In the genomic region with DNA sequence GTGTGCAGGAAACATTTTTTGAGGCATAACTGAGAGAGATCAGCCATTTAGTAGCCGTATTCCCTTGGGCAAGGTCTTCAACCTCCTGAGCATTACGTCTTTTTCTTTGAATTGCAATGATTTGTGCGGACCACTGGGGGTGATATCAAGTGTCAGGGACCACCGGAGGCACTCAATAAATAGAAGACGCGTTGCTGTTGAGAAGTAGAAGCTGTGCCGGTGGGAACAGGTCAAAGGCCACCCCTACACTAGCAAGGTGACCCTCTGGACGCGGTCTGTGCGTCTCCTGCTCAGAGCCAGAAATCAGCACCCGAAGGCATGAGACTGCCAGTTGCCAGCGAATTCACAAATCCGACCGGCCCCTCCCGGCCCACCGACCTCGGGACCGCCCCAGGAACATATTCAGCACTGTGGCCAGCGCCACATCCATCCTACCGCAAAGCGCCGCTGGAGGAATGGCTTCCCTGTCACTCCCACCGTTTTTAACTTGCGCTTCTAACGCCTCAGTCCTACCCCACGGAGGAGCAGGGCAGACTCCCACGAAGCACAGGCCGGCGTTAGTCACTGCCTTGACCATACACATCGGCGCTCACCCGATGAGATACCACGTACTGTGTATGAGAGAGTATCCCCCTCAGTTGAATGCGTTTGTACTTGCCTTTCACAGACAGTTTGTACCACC, we compare ENCODE assay signal across 10 cellular contexts. TPM values are rescaled to one million over a fixed set of nuclear protein-coding genes. Genes with fewer than 3 reads are reported as not detected.
A peak's percentile ranks its signal among the peaks of the same experiment; 100 is the strongest.
DNase-seq lines count a peak whose midpoint lies in the region; ATAC-seq, FAIRE-seq and TF ChIP-seq lines count a peak whose summit lies in the region.
"Had no signal": no experiment of that assay in that cellular context is flagged by ENCODE, and none has a peak within 500 bp of the region (broad histone marks: within the 10 kb centered on the region; RNA-seq: fewer than 3 reads in every experiment).

No MANE protein-coding gene starts in this region.

- TF ChIP-seq POLR2A in endothelial cell of umbilical vein (IDR thresholded peaks at IDR 0.05; ENCODE audit: low read depth, low read length) (no peak), tibial nerve (IDR thresholded peaks at IDR 0.05) (no peak)

- CTCF ChIA-PET in endothelial cell of umbilical vein (lab: Charles Lee), result interaction anchor here (2.6 kb wide), 1 partner anchor 11 kb away, joined by 6 read pairs; no protein-coding TSS in a partner anchor
- CTCF ChIA-PET in naive thymus-derived CD4-positive, alpha-beta T cell (lab: Charles Lee), result no interaction called here

- no TSS peak for BruUV-seq in endothelial cell of umbilical vein (replicated peaks; lab: Mats Ljungman, UMichigan)

- H3K9me3 ChIP-seq in MG63 (peaks cover 2% of the 10 kb centered on the region), endothelial cell of umbilical vein (replicated peaks; ENCODE audit: control insufficient read depth, insufficient read depth, low read length) (no peaks in the 10 kb centered on the region), tibial nerve (no peaks in the 10 kb centered on the region)
- H3K9me3 ChIP-seq in naive thymus-derived CD4-positive, alpha-beta T cell (ENCODE audit: control insufficient read depth in 2 of 3, low read length in 3 of 3), result no peaks in the 10 kb centered on the region

- DNase-seq in Daoy (ENCODE audit: low read depth) (peak; percentile 37), MG63 (peak; percentile 37), endothelial cell of umbilical vein (ENCODE audit: low read depth, low spot score) (peak; percentile 46), occipital lobe (lab: John Stamatoyannopoulos, UW) (no peak), tibial nerve (ENCODE audit: low spot score in 2 of 2) (no peak), DMS79 (lab: John Stamatoyannopoulos, UW) (no peak)
- DNase-seq in naive thymus-derived CD4-positive, alpha-beta T cell, result peak in 2 of 9 donors; percentile 14 to 30

- H4K20me1 ChIP-seq in endothelial cell of umbilical vein (replicated peaks; ENCODE audit: control insufficient read depth, extremely low read depth, insufficient read depth, low read length), result no peaks in the 10 kb centered on the region

- H3K9ac ChIP-seq in endothelial cell of umbilical vein (replicated peaks; ENCODE audit: extremely low read depth, insufficient read depth, low read length), result no peak overlapping the region
- H3K9ac ChIP-seq: KMS-11 had no signal

- H3K27ac ChIP-seq in endothelial cell of umbilical vein (ENCODE audit: insufficient read depth, low read depth, low read length) (no peak overlapping the region), tibial nerve (no peak overlapping the region)
- no peak overlapping the region for H3K27ac ChIP-seq in naive thymus-derived CD4-positive, alpha-beta T cell (ENCODE audit: low read depth, low read length)
- H3K27ac ChIP-seq: KMS-11 had no signal

- H3K27me3 Mint-ChIP-seq in naive thymus-derived CD4-positive, alpha-beta T cell, result peaks cover 63 to 89% (median 84%) of the 10 kb centered on the region in 5 donors

- H3K4me1 ChIP-seq in endothelial cell of umbilical vein (ENCODE audit: control insufficient read depth, extremely low read depth, insufficient read depth, low read length) (peaks cover 6% of the 10 kb centered on the region), tibial nerve (peaks cover 0 to 26% (median 4%) of the 10 kb centered on the region in 4 donors)
- H3K4me1 ChIP-seq in naive thymus-derived CD4-positive, alpha-beta T cell (ENCODE audit: control insufficient read depth in 2 of 2, insufficient read depth in 2 of 2, low read length in 2 of 2), result peaks cover 15 to 20% of the 10 kb centered on the region in 2 donors

- H3K4me2 ChIP-seq in endothelial cell of umbilical vein (ENCODE audit: insufficient read depth, low read length), result peak overlapping the region; percentile 8
- H3K4me2 ChIP-seq: KMS-11 had no signal

- WGBS in tibial nerve, 2 donors, result 5 to 6% methylated on average over 34 of the region's 34 CpGs

- H3K4me3 ChIP-seq in MG63, result no peak overlapping the region
- H3K4me3 ChIP-seq in endothelial cell of umbilical vein (replicated peaks in 1 of 3; ENCODE audit: insufficient read depth in 1 of 3, low read depth in 1 of 3, low read length in 3 of 3), result no peak overlapping the region
- no peak overlapping the region for H3K4me3 ChIP-seq in naive thymus-derived CD4-positive, alpha-beta T cell (ENCODE audit: low read length)
- no peak overlapping the region for H3K4me3 ChIP-seq in tibial nerve

- H3K27ac Mint-ChIP-seq in naive thymus-derived CD4-positive, alpha-beta T cell, result no peak overlapping the region

- peaks cover 0 to 18% (median 4%) of the 10 kb centered on the region in 11 donors for H3K9me3 Mint-ChIP-seq in naive thymus-derived CD4-positive, alpha-beta T cell

- no peak for TF ChIP-seq EP300 in tibial nerve (IDR thresholded peaks at IDR 0.05)

- no peak overlapping the region for H2AFZ ChIP-seq in endothelial cell of umbilical vein (ENCODE audit: low read depth, low read length)

- H3K36me3 Mint-ChIP-seq in naive thymus-derived CD4-positive, alpha-beta T cell, result peaks cover 3 to 9% (median 7%) of the 10 kb centered on the region in 5 donors

- POLR2A ChIA-PET in endothelial cell of umbilical vein (lab: Charles Lee), result no interaction called here
- POLR2A ChIA-PET in naive thymus-derived CD4-positive, alpha-beta T cell (lab: Charles Lee), result no interaction called here

- H3K36me3 ChIP-seq in MG63, result no peaks in the 10 kb centered on the region
- no peaks in the 10 kb centered on the region for H3K36me3 ChIP-seq in endothelial cell of umbilical vein (ENCODE audit: control insufficient read depth in 2 of 2, extremely low read depth in 1 of 2, insufficient read depth in 2 of 2, low read length in 2 of 2)
- H3K36me3 ChIP-seq in naive thymus-derived CD4-positive, alpha-beta T cell (ENCODE audit: control insufficient read depth in 2 of 3, insufficient read depth in 3 of 3, low read length in 3 of 3), result no peaks in the 10 kb centered on the region
- H3K36me3 ChIP-seq in tibial nerve, result no peaks in the 10 kb centered on the region

- H3K9me1 ChIP-seq in endothelial cell of umbilical vein (replicated peaks; ENCODE audit: control insufficient read depth, extremely low read depth, insufficient read depth, low read length), result no peaks in the 10 kb centered on the region

- no peaks in the 10 kb centered on the region for H3K79me2 ChIP-seq in endothelial cell of umbilical vein (ENCODE audit: control insufficient read depth, insufficient read depth, low read length)

- TF ChIP-seq CTCF in endothelial cell of umbilical vein (IDR thresholded peaks at IDR 0.05; ENCODE audit: extremely low read depth in 1 of 2, insufficient read depth in 1 of 2, low read depth in 1 of 2, low read length in 2 of 2) (no peak), tibial nerve (IDR thresholded peaks at IDR 0.05) (no peak)

- dilution Hi-C loops in endothelial cell of umbilical vein (cut with MboI; ENCODE audit: extremely low pct_ligation_motif_present, low sequenced_read_pairs), result no loop called here

- FAIRE-seq in endothelial cell of umbilical vein (lab: Jason Lieb, UNC), result peak; percentile 72
- FAIRE-seq: islet of Langerhans had no signal

- peak overlapping the region in 9 of 10 donors; percentile 17 to 82 (median 71) for H3K4me3 Mint-ChIP-seq in naive thymus-derived CD4-positive, alpha-beta T cell

- H3K27me3 ChIP-seq in MG63 (peaks cover 42% of the 10 kb centered on the region), endothelial cell of umbilical vein (ENCODE audit: control insufficient read depth in 2 of 2, insufficient read depth in 2 of 2, low read length in 2 of 2) (peaks cover 39 to 63% of the 10 kb centered on the region in 2 experiments), tibial nerve (peaks cover 0 to 77% of the 10 kb centered on the region in 2 donors)
- peaks cover 0 to 28% of the 10 kb centered on the region in 2 donors for H3K27me3 ChIP-seq in naive thymus-derived CD4-positive, alpha-beta T cell (ENCODE audit: control insufficient read depth in 2 of 2, insufficient read depth in 2 of 2, low read length in 2 of 2)

- peak; percentile 32 for ATAC-seq in naive thymus-derived CD4-positive, alpha-beta T cell
- ATAC-seq in HG03159 (IDR thresholded peaks at IDR 0.05; ENCODE audit: unreplicated experiment), result no peak

- peaks cover 24 to 38% (median 34%) of the 10 kb centered on the region in 7 donors for H3K4me1 Mint-ChIP-seq in naive thymus-derived CD4-positive, alpha-beta T cell

- intact Hi-C loops in endothelial cell of umbilical vein (cut with micrococcal nuclease), result no loop called here
- intact Hi-C loops in naive thymus-derived CD4-positive, alpha-beta T cell (cut with micrococcal nuclease), result no loop called here

TF ChIP-seq in endothelial cell of umbilical vein, 7 proteins besides CTCF, POLR2A, EP300 and RAD21:
- TF ChIP-seq POLR2AphosphoS5 (IDR thresholded peaks at IDR 0.05; ENCODE audit: insufficient read depth, low read depth, low read length) (no peak), EZH2 (IDR thresholded peaks at IDR 0.05; ENCODE audit: borderline replicate concordance, low read depth, low read length, severe bottlenecking) (no peak), MYC (IDR thresholded peaks at IDR 0.05; ENCODE audit: low read depth, low read length) (no peak), GATA2 (IDR thresholded peaks at IDR 0.05; ENCODE audit: insufficient read depth, insufficient read length, low read depth, low read length) (no peak), JUN (IDR thresholded peaks at IDR 0.05; ENCODE audit: borderline replicate concordance, insufficient read depth, insufficient read length, low read depth) (no peak), FOS (IDR thresholded peaks at IDR 0.05; ENCODE audit: borderline replicate concordance, insufficient read depth, low read length) (no peak)
- TF ChIP-seq, protein P1, sequence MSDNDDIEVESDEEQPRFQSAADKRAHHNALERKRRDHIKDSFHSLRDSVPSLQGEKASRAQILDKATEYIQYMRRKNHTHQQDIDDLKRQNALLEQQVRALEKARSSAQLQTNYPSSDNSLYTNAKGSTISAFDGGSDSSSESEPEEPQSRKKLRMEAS (IDR thresholded peaks at IDR 0.05; ENCODE audit: insufficient read depth, insufficient read length), result no peak

RNA-seq across cellular contexts. Expression of a gene that starts 1.4 kb away (rescaled TPM):
- total RNA-seq in Daoy (2014; rRNA removed; shearing (Covaris generic)), result not detected in 2 replicates
- not detected in 2 replicates for total RNA-seq in MG63 (2014; rRNA removed; shearing (Covaris generic); ENCODE audit: low replicate concordance)
- total RNA-seq in endothelial cell of umbilical vein, result not detected in 2 replicates
- not detected in 2 replicates for polyA plus RNA-seq in endothelial cell of umbilical vein
- polyA plus RNA-seq in endothelial cell of umbilical vein (2011; cell fraction: cytosol; rRNA removed), result not detected in 2 replicates
- not detected in 2 replicates for polyA plus RNA-seq in endothelial cell of umbilical vein (2011; cell fraction: nucleus; rRNA removed)
- polyA plus RNA-seq in endothelial cell of umbilical vein (2012), result not detected in 2 replicates
- not detected in 2 replicates for polyA minus RNA-seq in endothelial cell of umbilical vein
- polyA minus RNA-seq in endothelial cell of umbilical vein (2011; cell fraction: cytosol; rRNA and poly(A)+ RNA removed), result not detected
- polyA minus RNA-seq in endothelial cell of umbilical vein (2011; cell fraction: nucleus; rRNA and poly(A)+ RNA removed), result not detected in 2 replicates
- total RNA-seq in naive thymus-derived CD4-positive, alpha-beta T cell, result not detected
- polyA plus RNA-seq in naive thymus-derived CD4-positive, alpha-beta T cell, result not detected
- not detected for total RNA-seq in occipital lobe
- not detected for total RNA-seq in tibial nerve

Comparison
In these comparisons a context has a peak if more than half of its experiments do, and no peak if none do; other contexts are left out.
1. DNase-seq: peak in Daoy (single experiment), MG63 (single experiment) and endothelial cell of umbilical vein (single experiment); none in occipital lobe (single experiment), tibial nerve (0 of 2) and DMS79 (single experiment).